13 cellular contexts compared by ENCODE assay signal in genomic region chr10:29160110-29160669, GRCh38.
DNase-seq lines count a peak whose midpoint lies in the region; ATAC-seq and TF ChIP-seq lines count a peak whose summit lies in the region.
"Had no signal": no experiment of that assay in that cellular context is flagged by ENCODE, and none has a peak within 500 bp of the region (broad histone marks: within the 10 kb centered on the region; RNA-seq: fewer than 3 reads in every experiment).

No MANE protein-coding gene starts in this region.

- no peaks in the 10 kb centered on the region for H3K36me3 Mint-ChIP-seq in naive thymus-derived CD4-positive, alpha-beta T cell

- in situ Hi-C loops in brain microvascular endothelial cell (cut with HindIII; ENCODE audit: low pct_ligation_motif_present, low sequenced_read_pairs): no loop called here

- POLR2A ChIA-PET in naive thymus-derived CD4-positive, alpha-beta T cell (lab: Charles Lee): no interaction called here

- H3K27me3 Mint-ChIP-seq in naive thymus-derived CD4-positive, alpha-beta T cell: peaks cover 0 to 22% (median 15%) of the 10 kb centered on the region in 5 donors
- H3K27me3 Mint-ChIP-seq: activated B cell treated with CpG ODN at 0.5 μM for 24 hours had no signal

- CTCF ChIA-PET in naive thymus-derived CD4-positive, alpha-beta T cell (lab: Charles Lee): no interaction called here

- H3K9ac ChIP-seq in HUES6 (ENCODE audit: low read length): peak overlapping the region; percentile 57

- no peaks in the 10 kb centered on the region for H3K4me1 Mint-ChIP-seq in naive thymus-derived CD4-positive, alpha-beta T cell
- H3K4me1 Mint-ChIP-seq: activated B cell treated with CpG ODN at 0.5 μM for 24 hours, nephron had no signal

- DNase-seq in AG08395 (ENCODE audit: low spot score) (peak; percentile 90), brain microvascular endothelial cell (peak; percentile 86), iPS-NIHi7 (ENCODE audit: extremely low spot score) (peak; percentile 52), NCI-H1694 treated with DMSO at 0.1 percent for 48 hours (lab: John Stamatoyannopoulos, UW) (no peak), hypothalamus (lab: John Stamatoyannopoulos, UW) (no peak), caudate nucleus (lab: John Stamatoyannopoulos, UW) (no peak)
- DNase-seq in naive thymus-derived CD4-positive, alpha-beta T cell: no peak
- DNase-seq: activated B cell treated with CpG ODN at 0.5 μM for 24 hours; activated effector memory CD4-positive, alpha-beta T cell treated with Interleukin-2 at 50 U/mL for 16 hours; C1 segment of cervical spinal cord; NCI-H524 treated with DMSO at 0.1 percent for 48 hours had no signal

- H3K4me3 ChIP-seq in HUES6 (ENCODE audit: low read depth, low read length) (no peak overlapping the region), brain microvascular endothelial cell (ENCODE audit: low read depth, low read length) (no peak overlapping the region)
- H3K4me3 ChIP-seq in naive thymus-derived CD4-positive, alpha-beta T cell (ENCODE audit: low read length): no peak overlapping the region

- H3K4me3 Mint-ChIP-seq in naive thymus-derived CD4-positive, alpha-beta T cell: no peak overlapping the region
- H3K4me3 Mint-ChIP-seq: activated B cell treated with CpG ODN at 0.5 μM for 24 hours, nephron had no signal

- H3K4me1 ChIP-seq in HUES6 (ENCODE audit: control insufficient read depth, insufficient read depth, low read length): peaks cover 24% of the 10 kb centered on the region
- H3K4me1 ChIP-seq in naive thymus-derived CD4-positive, alpha-beta T cell (ENCODE audit: control insufficient read depth in 2 of 2, insufficient read depth in 2 of 2, low read length in 2 of 2): no peaks in the 10 kb centered on the region

- H3K36me3 ChIP-seq in HUES6 (ENCODE audit: control insufficient read depth, insufficient read depth, low read length) (no peaks in the 10 kb centered on the region), brain microvascular endothelial cell (replicated peaks) (no peaks in the 10 kb centered on the region)
- H3K36me3 ChIP-seq in naive thymus-derived CD4-positive, alpha-beta T cell (ENCODE audit: control insufficient read depth in 2 of 3, insufficient read depth in 3 of 3, low read length in 3 of 3): no peaks in the 10 kb centered on the region

- peaks cover 0 to 10% (median 3%) of the 10 kb centered on the region in 11 donors for H3K9me3 Mint-ChIP-seq in naive thymus-derived CD4-positive, alpha-beta T cell

- peaks cover 29% of the 10 kb centered on the region for H3K9me3 ChIP-seq in HUES6 (ENCODE audit: control insufficient read depth, insufficient read depth, low read depth, low read length)
- H3K9me3 ChIP-seq in naive thymus-derived CD4-positive, alpha-beta T cell (ENCODE audit: control insufficient read depth in 2 of 3, low read length in 3 of 3): no peaks in the 10 kb centered on the region

- no peak overlapping the region for H3K27ac Mint-ChIP-seq in naive thymus-derived CD4-positive, alpha-beta T cell
- H3K27ac Mint-ChIP-seq: activated B cell treated with CpG ODN at 0.5 μM for 24 hours, nephron had no signal

- intact Hi-C loops in naive thymus-derived CD4-positive, alpha-beta T cell (cut with micrococcal nuclease): no loop called here

- peak overlapping the region; percentile 96 for H3K27ac ChIP-seq in HUES6 (ENCODE audit: low read depth, low read length)
- peak overlapping the region; percentile 64 for H3K27ac ChIP-seq in brain microvascular endothelial cell
- H3K27ac ChIP-seq in naive thymus-derived CD4-positive, alpha-beta T cell (ENCODE audit: low read depth, low read length): no peak overlapping the region
- no peak overlapping the region for H3K27ac ChIP-seq in caudate nucleus (ENCODE audit: low read depth, low read length)

- TF ChIP-seq CTCF in brain microvascular endothelial cell (IDR thresholded peaks at IDR 0.05; ENCODE audit: low read depth, low read length, missing control alignments): no peak

- no peak for ATAC-seq in naive thymus-derived CD4-positive, alpha-beta T cell

- H3K27me3 ChIP-seq in HUES6 (ENCODE audit: control insufficient read depth, insufficient read depth, low read length) (no peaks in the 10 kb centered on the region), brain microvascular endothelial cell (replicated peaks) (no peaks in the 10 kb centered on the region)
- H3K27me3 ChIP-seq in naive thymus-derived CD4-positive, alpha-beta T cell (ENCODE audit: control insufficient read depth in 2 of 2, insufficient read depth in 2 of 2, low read length in 2 of 2): no peaks in the 10 kb centered on the region

Comparison
In these comparisons a context has a peak if more than half of its experiments do, and no peak if none do; other contexts are left out.
1. DNase-seq: peak in AG08395 (single experiment), brain microvascular endothelial cell (single experiment) and iPS-NIHi7 (single experiment); none in NCI-H1694 treated with DMSO at 0.1 percent for 48 hours (single experiment), hypothalamus (0 of 51), naive thymus-derived CD4-positive, alpha-beta T cell (0 of 9) and caudate nucleus (0 of 61).
2. H3K27ac ChIP-seq: peak in HUES6 (single experiment) and brain microvascular endothelial cell (single experiment); none in naive thymus-derived CD4-positive, alpha-beta T cell (single experiment) and caudate nucleus (single experiment).